1 cellular context compared by ENCODE assay signal in genomic region chr18:28189400-28190239, GRCh38.
TF ChIP-seq lines count a peak whose summit lies in the region.

No MANE protein-coding gene starts in this region.

TF ChIP-seq in HCT116, 20 proteins besides CTCF, POLR2A, EP300 and RAD21 (continued from another document):
- TF ChIP-seq REST (IDR thresholded peaks at IDR 0.05; ENCODE audit: low read depth) (no peak), SRF (IDR thresholded peaks at IDR 0.05; ENCODE audit: low read depth) (no peak), CEBPB (IDR thresholded peaks at IDR 0.05; ENCODE audit: low read depth) (no peak), SIN3A (IDR thresholded peaks at IDR 0.05; ENCODE audit: low read depth) (no peak), ZBTB33 (IDR thresholded peaks at IDR 0.05; ENCODE audit: extremely low read depth, insufficient replicate concordance, low read length) (no peak), ZFX (IDR thresholded peaks at IDR 0.05) (no peak), ZNF274 (IDR thresholded peaks at IDR 0.05; ENCODE audit: low read depth, low read length) (no peak)
